In genomic region chr14:71607056-71607455, GRCh38 we compare ENCODE assay signal across 14 cellular contexts.
"Had no signal": no experiment of that assay in that cellular context is flagged by ENCODE, and none has a peak within 500 bp of the region (broad histone marks: within the 10 kb centered on the region; RNA-seq: fewer than 3 reads in every experiment).

No MANE protein-coding gene starts in this region.

- H2AFZ ChIP-seq: hepatocyte had no signal

- H3K27me3 ChIP-seq: brain microvascular endothelial cell, hepatocyte, sigmoid colon, suprapubic skin, upper lobe of left lung had no signal

- DNase-seq: activated naive CD4-positive, alpha-beta T cell treated with anti-CD3 and anti-CD28 coated beads, Interleukin-2, amount 50 U/mL, for 16 hours; amygdala; brain microvascular endothelial cell; effector memory CD8-positive, alpha-beta T cell; erythroblast; left ventricle myocardium superior; sigmoid colon; stimulated activated CD4-positive, alpha-beta T cell treated with anti-CD3 and anti-CD28 coated beads, Interleukin-2, amount 100 ng/mL, for 24 hours; stimulated activated naive CD4-positive, alpha-beta T cell; T-helper 2 cell; upper lobe of left lung had no signal

- H3K9me3 ChIP-seq: sigmoid colon, suprapubic skin, upper lobe of left lung had no signal

- H3K4me3 ChIP-seq: hepatocyte, sigmoid colon, suprapubic skin, upper lobe of left lung had no signal

- H3K4me3 Mint-ChIP-seq: effector memory CD8-positive, alpha-beta T cell had no signal

- ATAC-seq: effector memory CD8-positive, alpha-beta T cell; left ventricle myocardium superior had no signal

- H3K36me3 ChIP-seq: brain microvascular endothelial cell, sigmoid colon, suprapubic skin, upper lobe of left lung had no signal

- FAIRE-seq: TTC549 had no signal

- H3K4me1 ChIP-seq: upper lobe of left lung had no signal

- H3K27me3 Mint-ChIP-seq: effector memory CD8-positive, alpha-beta T cell had no signal

- H3K4me2 ChIP-seq: hepatocyte had no signal

- H3K27ac Mint-ChIP-seq: effector memory CD8-positive, alpha-beta T cell had no signal

- H3K27ac ChIP-seq: brain microvascular endothelial cell, hepatocyte, sigmoid colon, suprapubic skin, upper lobe of left lung had no signal
